In genomic region chr9:33808635-33809322, GRCh38 we compare ENCODE assay signal across 4 cellular contexts. TPM values are rescaled to one million over a fixed set of nuclear protein-coding genes. Genes with fewer than 3 reads are reported as not detected.
"Had no signal": no experiment of that assay in that cellular context is flagged by ENCODE, and none has a peak within 500 bp of the region (broad histone marks: within the 10 kb centered on the region; RNA-seq: fewer than 3 reads in every experiment).

No MANE protein-coding gene starts in this region.

RNA-seq across cellular contexts. Expression of gene PRSS3, which starts 13.4 kb away (rescaled TPM):
- total RNA-seq: left ventricle myocardium superior, occipital lobe, progenitor cell of endocrine pancreas, right cardiac atrium had no signal
